In genomic region chr3:94062513-94063404, GRCh38 we compare ENCODE assay signal across 8 cellular contexts. TPM values are rescaled to one million over a fixed set of nuclear protein-coding genes. Genes with fewer than 3 reads are reported as not detected.
A peak's percentile ranks its signal among the peaks of the same experiment; 100 is the strongest.
DNase-seq lines count a peak whose midpoint lies in the region; ATAC-seq and TF ChIP-seq lines count a peak whose summit lies in the region.

TSS of gene DHFR2 (minus strand) at chr3:94062916. CDS start at chr3:94061511, 1,405 bp downstream.
TSS of gene NSUN3 (plus strand) at chr3:94063061. CDS start at chr3:94063127, 66 bp downstream.

- TF ChIP-seq EP300 in ovary (IDR thresholded peaks at IDR 0.05), result no peak

- peak within 1 kb of the TSS; percentile 76 for H3K9ac ChIP-seq in SU-DHL-6 (ENCODE audit: low read length)

- ATAC-seq in HG02763 (IDR thresholded peaks at IDR 0.05; ENCODE audit: unreplicated experiment) (peak; percentile 93), Right ventricle myocardium superior (ENCODE audit: poor library complexity) (peak; percentile 98)

- peaks cover 42% of the 10 kb centered on the region for H3K79me2 ChIP-seq in SU-DHL-6 (ENCODE audit: insufficient read depth, low read length)

- peak within 1 kb of the TSS; percentile 66 for H3K4me3 ChIP-seq in GM12875 (ENCODE audit: low read depth, low read length)
- H3K4me3 ChIP-seq in SU-DHL-6 (ENCODE audit: insufficient read depth, low read length, poor library complexity, severe bottlenecking), result peak within 1 kb of the TSS; percentile 68
- peak within 1 kb of the TSS; percentile 82 for H3K4me3 ChIP-seq in ovary
- peak within 1 kb of the TSS; percentile 50 to 61 (median 58) for H3K4me3 ChIP-seq in thyroid gland (replicated peaks in 1 of 3)

- H3F3A ChIP-seq in SU-DHL-6 (ENCODE audit: insufficient read depth), result peaks cover 10% of the 10 kb centered on the region; the same call in 1 of the 2 replicates

- no peaks in the 10 kb centered on the region for H4K20me1 ChIP-seq in SU-DHL-6 (ENCODE audit: low read depth, low read length)

- H3K4me1 ChIP-seq in ovary (ENCODE audit: insufficient read depth) (peaks cover 1% of the 10 kb centered on the region), thyroid gland (peaks cover 8 to 11% of the 10 kb centered on the region in 2 donors)

- no peak for TF ChIP-seq CTCF in GM12875 (IDR thresholded peaks at IDR 0.05; ENCODE audit: borderline replicate concordance, insufficient read depth, low read depth, low read length)
- no peak for TF ChIP-seq CTCF in SU-DHL-6 (IDR thresholded peaks at IDR 0.05; ENCODE audit: insufficient read depth, low read length, poor library complexity, severe bottlenecking)
- no peak for TF ChIP-seq CTCF in ovary (IDR thresholded peaks at IDR 0.05)
- TF ChIP-seq CTCF in thyroid gland (IDR thresholded peaks at IDR 0.05), result no peak

- no peaks in the 10 kb centered on the region for H3K9me3 ChIP-seq in SU-DHL-6 (ENCODE audit: insufficient read depth, low read length)
- H3K9me3 ChIP-seq in ovary, result no peaks in the 10 kb centered on the region
- H3K9me3 ChIP-seq in thyroid gland, result no peaks in the 10 kb centered on the region

- peak; percentile 53 for TF ChIP-seq POLR2A in ovary (IDR thresholded peaks at IDR 0.05)
- peak in 1 of 2 donors; percentile 69 for TF ChIP-seq POLR2A in thyroid gland (IDR thresholded peaks at IDR 0.05)

- H2AFZ ChIP-seq in SU-DHL-6 (ENCODE audit: low read depth, low read length, severe bottlenecking), result peak within 1 kb of the TSS; percentile 32

- no peaks in the 10 kb centered on the region for H3K9me2 ChIP-seq in SU-DHL-6 (replicated peaks; ENCODE audit: insufficient read depth, low read length)

- 0% methylated on average over 52 of the region's 52 CpGs for WGBS in ovary, 3 donors
- WGBS in thyroid gland, 2 donors, result 0 to 1% methylated on average over 50 to 52 of the region's 52 CpGs

- intact Hi-C loops in Right ventricle myocardium superior (cut with DNase I), result loop anchor here (5.0 kb wide), 1 partner anchor 60 kb away; no protein-coding TSS in a partner anchor
- intact Hi-C loops in ovary (cut with DNase I), result loop anchor here in 1 of 4 donors (10.0 kb wide), 1 partner anchor 58 kb away; no protein-coding TSS in a partner anchor
- intact Hi-C loops in thyroid gland (cut with DNase I), result loop anchor here (10.0 kb wide), 1 partner anchor 58 kb away; no protein-coding TSS in a partner anchor

- H3K36me3 ChIP-seq in SU-DHL-6 (ENCODE audit: low read length) (peaks cover 18% of the 10 kb centered on the region), ovary (no peaks in the 10 kb centered on the region), thyroid gland (no peaks in the 10 kb centered on the region)

- H3K27me3 ChIP-seq in SU-DHL-6 (ENCODE audit: low read length) (no peaks in the 10 kb centered on the region), ovary (no peaks in the 10 kb centered on the region), thyroid gland (no peaks in the 10 kb centered on the region)

- DNase-seq in NCI-H1417 (lab: John Stamatoyannopoulos, UW) (peak; percentile 96 to 98 (median 96)), Right ventricle myocardium superior (peak; percentile 95), ovary (peak; percentile 84 to 89 (median 86)), thyroid gland (peak; percentile 92)
- peak; percentile 51 for DNase-seq in activated naive CD8-positive, alpha-beta T cell treated with anti-CD3 and anti-CD28 coated beads, Interleukin-2, amount 50 U/mL, for 16 hours (ENCODE audit: low read depth, low spot score)

- H3K27ac ChIP-seq in SU-DHL-6 (ENCODE audit: low read depth, low read length), result peak within 1 kb of the TSS; percentile 93
- peak within 1 kb of the TSS; percentile 84 to 92 for H3K27ac ChIP-seq in ovary
- peak within 1 kb of the TSS; percentile 70 to 95 (median 86) for H3K27ac ChIP-seq in thyroid gland

- peak within 1 kb of the TSS; percentile 98 for H3K4me2 ChIP-seq in SU-DHL-6 (ENCODE audit: low read depth, low read length, poor library complexity, severe bottlenecking)

RNA-seq across cellular contexts. Expression of gene DHFR2, which starts in this region (rescaled TPM):
- total RNA-seq in Right ventricle myocardium superior (2.7 TPM), ovary (10 to 100 TPM in 3 of 7 donors, 1 to 10 TPM in 4; 4.6 to 13.9 (median 8.7) TPM), thyroid gland (1 to 10 TPM; 5.5 to 7.7 (median 6.4) TPM)
- polyA plus RNA-seq in ovary, result 10 to 100 TPM in 1 of 2 donors, 1 to 10 TPM in 1; 7.8 to 10.3 TPM

RNA-seq across cellular contexts. Expression of gene NSUN3, which starts in this region (rescaled TPM):
- 4.0 TPM for total RNA-seq in Right ventricle myocardium superior
- total RNA-seq in ovary, result 10 to 100 TPM in 6 of 7 donors, 1 to 10 TPM in 1; 9.9 to 14.9 (median 12.6) TPM
- polyA plus RNA-seq in ovary, result 1 to 10 TPM; 7.1 to 7.5 TPM
- total RNA-seq in thyroid gland, result 10 to 100 TPM; 12.5 to 22.5 (median 15.4) TPM

Comparison
In these comparisons a context has a peak if more than half of its experiments do, and no peak if none do; other contexts are left out.
1. Peak in every context shown above with its lines: DNase-seq, ATAC-seq, H3K4me3 ChIP-seq and H3K27ac ChIP-seq.